ENCODE assay signal across 19 cellular contexts in the genomic region with DNA sequence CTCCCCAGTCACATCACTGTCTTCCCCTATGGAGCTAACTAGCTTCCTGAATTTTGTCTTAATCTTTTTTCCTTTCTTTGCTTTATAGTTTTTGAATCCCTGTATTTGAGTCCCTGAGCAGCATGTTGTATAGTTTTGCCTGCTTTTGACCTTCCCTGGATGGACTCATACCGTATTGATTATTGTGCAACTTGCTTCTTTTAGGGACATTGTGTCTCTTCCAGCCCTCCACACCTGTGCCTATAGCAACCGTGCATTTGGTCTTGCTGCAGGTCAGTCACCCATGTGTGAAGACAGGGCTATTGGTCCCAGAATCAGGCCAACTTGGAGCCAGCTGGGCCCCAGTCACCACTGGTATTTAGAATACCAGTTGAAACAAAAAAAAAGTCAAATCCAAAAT.
DNase-seq lines count a peak whose midpoint lies in the region; ATAC-seq and TF ChIP-seq lines count a peak whose summit lies in the region.
"Had no signal": no experiment of that assay in that cellular context is flagged by ENCODE, and none has a peak within 500 bp of the region (broad histone marks: within the 10 kb centered on the region; RNA-seq: fewer than 3 reads in every experiment).

No MANE protein-coding gene starts in this region.

- no peak for TF ChIP-seq POLR2A in suprapubic skin (IDR thresholded peaks at IDR 0.05)

- TF ChIP-seq RAD21 in liver (IDR thresholded peaks at IDR 0.05) = no peak

- no peak overlapping the region for H3K27ac ChIP-seq in liver (ENCODE audit: low read depth in 1 of 2, low read length in 2 of 2)
- no peak overlapping the region for H3K27ac ChIP-seq in osteoblast (ENCODE audit: low read depth, low read length)
- H3K27ac ChIP-seq in suprapubic skin = no peak overlapping the region
- H3K27ac ChIP-seq: 22Rv1; A549; BLaER1 treated with 17β-estradiol and CSF1 and Interleukin-3, amounts not matched to agents 10 nM and 100 nM; C4-2B had no signal

- H3K4me2 ChIP-seq in osteoblast (ENCODE audit: insufficient read depth, low read length) = no peak overlapping the region
- H3K4me2 ChIP-seq: A549; BLaER1 treated with 17β-estradiol and CSF1 and Interleukin-3, amounts not matched to agents 10 nM and 100 nM had no signal

- peaks cover 0 to 5% (median 0%) of the 10 kb centered on the region in 4 donors for H3K27me3 ChIP-seq in liver (ENCODE audit: control insufficient read depth in 4 of 4, insufficient read depth in 4 of 4, low read length in 3 of 4)
- H3K27me3 ChIP-seq in osteoblast (ENCODE audit: insufficient read depth, low read length) = peaks cover 7% of the 10 kb centered on the region
- no peaks in the 10 kb centered on the region for H3K27me3 ChIP-seq in suprapubic skin
- H3K27me3 ChIP-seq: BLaER1 treated with 17β-estradiol and CSF1 and Interleukin-3, amounts not matched to agents 10 nM and 100 nM had no signal

- TF ChIP-seq CTCF in liver (IDR thresholded peaks at IDR 0.05; ENCODE audit: low read depth, low read length, missing input control) (no peak), osteoblast (IDR thresholded peaks at IDR 0.05; ENCODE audit: extremely low read depth, low read depth, low read length) (no peak), suprapubic skin (IDR thresholded peaks at IDR 0.05) (no peak)

- no peak overlapping the region for H2AFZ ChIP-seq in osteoblast (ENCODE audit: low read length)

- H3K9ac ChIP-seq in liver (ENCODE audit: low read depth in 1 of 2, low read length in 2 of 2) = no peak overlapping the region
- H3K9ac ChIP-seq: BLaER1 treated with 17β-estradiol and CSF1 and Interleukin-3, amounts not matched to agents 10 nM and 100 nM had no signal

- peak; percentile 62 for ATAC-seq in left lobe of liver
- ATAC-seq: A549; CD8-positive, alpha-beta T cell had no signal

- no peak overlapping the region for H3K4me3 ChIP-seq in liver (ENCODE audit: low read depth in 1 of 3, low read length in 3 of 3)
- H3K4me3 ChIP-seq in osteoblast (ENCODE audit: insufficient read depth, low read length) = no peak overlapping the region
- H3K4me3 ChIP-seq in suprapubic skin = no peak overlapping the region
- H3K4me3 ChIP-seq: A549; BLaER1 treated with 17β-estradiol and CSF1 and Interleukin-3, amounts not matched to agents 10 nM and 100 nM had no signal

- no peak for TF ChIP-seq EP300 in suprapubic skin (IDR thresholded peaks at IDR 0.05)

- H3K79me2 ChIP-seq in osteoblast (ENCODE audit: insufficient read depth, low read length) = no peaks in the 10 kb centered on the region

- H4K20me1 ChIP-seq in osteoblast (ENCODE audit: insufficient read depth, low read length) = no peaks in the 10 kb centered on the region
- H4K20me1 ChIP-seq: BLaER1 treated with 17β-estradiol and CSF1 and Interleukin-3, amounts not matched to agents 10 nM and 100 nM had no signal

- H3K9me3 ChIP-seq in liver (ENCODE audit: control insufficient read depth in 4 of 4, low read length in 3 of 4) = peaks cover 0 to 5% (median 2%) of the 10 kb centered on the region in 4 donors
- no peaks in the 10 kb centered on the region for H3K9me3 ChIP-seq in osteoblast (ENCODE audit: low read depth, low read length)
- H3K9me3 ChIP-seq in suprapubic skin = no peaks in the 10 kb centered on the region
- H3K9me3 ChIP-seq: Caco-2 had no signal

- H3K36me3 ChIP-seq in liver (ENCODE audit: control insufficient read depth in 4 of 4, insufficient read depth in 3 of 4, low read depth in 1 of 4, low read length in 3 of 4) (no peaks in the 10 kb centered on the region), osteoblast (ENCODE audit: insufficient read depth, low read length) (no peaks in the 10 kb centered on the region), suprapubic skin (no peaks in the 10 kb centered on the region)

- H3K4me1 ChIP-seq in liver (ENCODE audit: control insufficient read depth in 4 of 4, insufficient read depth in 4 of 4, low read length in 3 of 4) (no peaks in the 10 kb centered on the region), osteoblast (ENCODE audit: insufficient read depth, low read length) (no peaks in the 10 kb centered on the region), suprapubic skin (no peaks in the 10 kb centered on the region)
- H3K4me1 ChIP-seq: A549, Caco-2 had no signal

- WGBS in liver = 38% methylated on average over 2 of the region's 2 CpGs
- WGBS in suprapubic skin = 92% methylated on average over 2 of the region's 2 CpGs

- DNase-seq in NCI-H82 treated with DMSO at 0.1 percent for 48 hours (lab: John Stamatoyannopoulos, UW; ENCODE audit: unreplicated experiment) (peak; percentile 4), NCI-H82 (lab: John Stamatoyannopoulos, UW) (no peak), left lobe of liver (ENCODE audit: low spot score) (no peak), osteoblast (ENCODE audit: insufficient read length, low spot score, missing footprints) (peak; percentile 9), suprapubic skin (ENCODE audit: low spot score in 2 of 2) (no peak), NCI-H2081 treated with DMSO at 0.1 percent for 48 hours (lab: John Stamatoyannopoulos, UW) (no peak), MV-4-11 (lab: John Stamatoyannopoulos, UW) (no peak)
- DNase-seq: AML-193; Caco-2; Calu3; CD4-positive, alpha-beta T cell; CD8-positive, alpha-beta T cell; DMS79 treated with DMSO at 0.1 percent for 48 hours; GF-D8 had no signal

TF ChIP-seq in liver, 16 proteins besides CTCF, POLR2A, EP300 and RAD21:
- TF ChIP-seq TAF1 (conservative IDR thresholded peaks at IDR 0.05) (no peak), GABPA (IDR thresholded peaks at IDR 0.05 in 1 of 2, conservative IDR thresholded peaks at IDR 0.05 in 1 of 2) (no peak), RXRA (IDR thresholded peaks at IDR 0.05) (peak in 1 of 2 donors; percentile 31), EGR1 (IDR thresholded peaks at IDR 0.05; ENCODE audit: low read depth in 2 of 2) (no peak), SP1 (IDR thresholded peaks at IDR 0.05) (peak; percentile 36), NR2F2 (IDR thresholded peaks at IDR 0.05) (no peak)
- TF ChIP-seq, protein P1, sequence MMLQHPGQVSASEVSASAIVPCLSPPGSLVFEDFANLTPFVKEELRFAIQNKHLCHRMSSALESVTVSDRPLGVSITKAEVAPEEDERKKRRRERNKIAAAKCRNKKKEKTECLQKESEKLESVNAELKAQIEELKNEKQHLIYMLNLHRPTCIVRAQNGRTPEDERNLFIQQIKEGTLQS (IDR thresholded peaks at IDR 0.05) = no peak
- TF ChIP-seq, protein P2, sequence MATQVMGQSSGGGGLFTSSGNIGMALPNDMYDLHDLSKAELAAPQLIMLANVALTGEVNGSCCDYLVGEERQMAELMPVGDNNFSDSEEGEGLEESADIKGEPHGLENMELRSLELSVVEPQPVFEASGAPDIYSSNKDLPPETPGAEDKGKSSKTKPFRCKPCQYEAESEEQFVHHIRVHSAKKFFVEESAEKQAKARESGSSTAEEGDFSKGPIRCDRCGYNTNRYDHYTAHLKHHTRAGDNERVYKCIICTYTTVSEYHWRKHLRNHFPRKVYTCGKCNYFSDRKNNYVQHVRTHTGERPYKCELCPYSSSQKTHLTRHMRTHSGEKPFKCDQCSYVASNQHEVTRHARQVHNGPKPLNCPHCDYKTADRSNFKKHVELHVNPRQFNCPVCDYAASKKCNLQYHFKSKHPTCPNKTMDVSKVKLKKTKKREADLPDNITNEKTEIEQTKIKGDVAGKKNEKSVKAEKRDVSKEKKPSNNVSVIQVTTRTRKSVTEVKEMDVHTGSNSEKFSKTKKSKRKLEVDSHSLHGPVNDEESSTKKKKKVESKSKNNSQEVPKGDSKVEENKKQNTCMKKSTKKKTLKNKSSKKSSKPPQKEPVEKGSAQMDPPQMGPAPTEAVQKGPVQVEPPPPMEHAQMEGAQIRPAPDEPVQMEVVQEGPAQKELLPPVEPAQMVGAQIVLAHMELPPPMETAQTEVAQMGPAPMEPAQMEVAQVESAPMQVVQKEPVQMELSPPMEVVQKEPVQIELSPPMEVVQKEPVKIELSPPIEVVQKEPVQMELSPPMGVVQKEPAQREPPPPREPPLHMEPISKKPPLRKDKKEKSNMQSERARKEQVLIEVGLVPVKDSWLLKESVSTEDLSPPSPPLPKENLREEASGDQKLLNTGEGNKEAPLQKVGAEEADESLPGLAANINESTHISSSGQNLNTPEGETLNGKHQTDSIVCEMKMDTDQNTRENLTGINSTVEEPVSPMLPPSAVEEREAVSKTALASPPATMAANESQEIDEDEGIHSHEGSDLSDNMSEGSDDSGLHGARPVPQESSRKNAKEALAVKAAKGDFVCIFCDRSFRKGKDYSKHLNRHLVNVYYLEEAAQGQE (IDR thresholded peaks at IDR 0.05) = no peak
- TF ChIP-seq, protein P3, sequence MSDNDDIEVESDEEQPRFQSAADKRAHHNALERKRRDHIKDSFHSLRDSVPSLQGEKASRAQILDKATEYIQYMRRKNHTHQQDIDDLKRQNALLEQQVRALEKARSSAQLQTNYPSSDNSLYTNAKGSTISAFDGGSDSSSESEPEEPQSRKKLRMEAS (IDR thresholded peaks at IDR 0.05) = no peak

Comparison
In these comparisons a context has a peak if more than half of its experiments do, and no peak if none do; other contexts are left out.
1. DNase-seq: peak in NCI-H82 treated with DMSO at 0.1 percent for 48 hours (single experiment) and osteoblast (single experiment); none in NCI-H82 (single experiment), left lobe of liver (single experiment), suprapubic skin (0 of 2), NCI-H2081 treated with DMSO at 0.1 percent for 48 hours (single experiment) and MV-4-11 (single experiment).